Comparison of ENCODE assay signal across 1 cellular context in the genomic region with DNA sequence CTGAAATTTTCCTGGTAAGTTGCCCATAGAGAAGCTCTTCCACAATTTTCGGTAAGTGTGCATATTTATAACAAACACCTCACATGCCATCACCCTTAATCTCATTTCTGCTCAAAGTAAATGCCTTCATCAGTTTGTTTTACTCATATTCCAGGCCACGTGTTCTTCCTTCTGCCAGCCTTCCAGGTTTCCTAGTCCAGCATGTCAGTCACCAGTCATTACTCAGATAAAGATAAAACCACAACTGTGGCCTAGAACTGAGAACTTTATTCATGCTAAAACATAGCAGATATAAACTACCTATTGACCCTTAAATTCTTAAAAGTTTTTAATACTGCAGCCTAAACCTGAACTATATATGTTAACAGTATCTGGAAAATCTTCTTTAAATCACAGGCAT.
TF ChIP-seq lines count a peak whose summit lies in the region.

No MANE protein-coding gene starts in this region.

TF ChIP-seq in K562, 482 proteins besides CTCF, POLR2A, EP300 and RAD21 (continued from another document):
- TF ChIP-seq, protein P1, sequence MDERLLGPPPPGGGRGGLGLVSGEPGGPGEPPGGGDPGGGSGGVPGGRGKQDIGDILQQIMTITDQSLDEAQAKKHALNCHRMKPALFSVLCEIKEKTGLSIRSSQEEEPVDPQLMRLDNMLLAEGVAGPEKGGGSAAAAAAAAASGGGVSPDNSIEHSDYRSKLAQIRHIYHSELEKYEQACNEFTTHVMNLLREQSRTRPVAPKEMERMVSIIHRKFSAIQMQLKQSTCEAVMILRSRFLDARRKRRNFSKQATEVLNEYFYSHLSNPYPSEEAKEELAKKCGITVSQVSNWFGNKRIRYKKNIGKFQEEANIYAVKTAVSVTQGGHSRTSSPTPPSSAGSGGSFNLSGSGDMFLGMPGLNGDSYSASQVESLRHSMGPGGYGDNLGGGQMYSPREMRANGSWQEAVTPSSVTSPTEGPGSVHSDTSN (CRISPR knock-in tag; IDR thresholded peaks at IDR 0.05; ENCODE audit: low read depth) = no peak
- TF ChIP-seq, protein P1 (tag; conservative IDR thresholded peaks at IDR 0.05; ENCODE audit: low read depth) = peak; percentile 50; the same call in 1 of the 2 replicates
- TF ChIP-seq, protein P2, sequence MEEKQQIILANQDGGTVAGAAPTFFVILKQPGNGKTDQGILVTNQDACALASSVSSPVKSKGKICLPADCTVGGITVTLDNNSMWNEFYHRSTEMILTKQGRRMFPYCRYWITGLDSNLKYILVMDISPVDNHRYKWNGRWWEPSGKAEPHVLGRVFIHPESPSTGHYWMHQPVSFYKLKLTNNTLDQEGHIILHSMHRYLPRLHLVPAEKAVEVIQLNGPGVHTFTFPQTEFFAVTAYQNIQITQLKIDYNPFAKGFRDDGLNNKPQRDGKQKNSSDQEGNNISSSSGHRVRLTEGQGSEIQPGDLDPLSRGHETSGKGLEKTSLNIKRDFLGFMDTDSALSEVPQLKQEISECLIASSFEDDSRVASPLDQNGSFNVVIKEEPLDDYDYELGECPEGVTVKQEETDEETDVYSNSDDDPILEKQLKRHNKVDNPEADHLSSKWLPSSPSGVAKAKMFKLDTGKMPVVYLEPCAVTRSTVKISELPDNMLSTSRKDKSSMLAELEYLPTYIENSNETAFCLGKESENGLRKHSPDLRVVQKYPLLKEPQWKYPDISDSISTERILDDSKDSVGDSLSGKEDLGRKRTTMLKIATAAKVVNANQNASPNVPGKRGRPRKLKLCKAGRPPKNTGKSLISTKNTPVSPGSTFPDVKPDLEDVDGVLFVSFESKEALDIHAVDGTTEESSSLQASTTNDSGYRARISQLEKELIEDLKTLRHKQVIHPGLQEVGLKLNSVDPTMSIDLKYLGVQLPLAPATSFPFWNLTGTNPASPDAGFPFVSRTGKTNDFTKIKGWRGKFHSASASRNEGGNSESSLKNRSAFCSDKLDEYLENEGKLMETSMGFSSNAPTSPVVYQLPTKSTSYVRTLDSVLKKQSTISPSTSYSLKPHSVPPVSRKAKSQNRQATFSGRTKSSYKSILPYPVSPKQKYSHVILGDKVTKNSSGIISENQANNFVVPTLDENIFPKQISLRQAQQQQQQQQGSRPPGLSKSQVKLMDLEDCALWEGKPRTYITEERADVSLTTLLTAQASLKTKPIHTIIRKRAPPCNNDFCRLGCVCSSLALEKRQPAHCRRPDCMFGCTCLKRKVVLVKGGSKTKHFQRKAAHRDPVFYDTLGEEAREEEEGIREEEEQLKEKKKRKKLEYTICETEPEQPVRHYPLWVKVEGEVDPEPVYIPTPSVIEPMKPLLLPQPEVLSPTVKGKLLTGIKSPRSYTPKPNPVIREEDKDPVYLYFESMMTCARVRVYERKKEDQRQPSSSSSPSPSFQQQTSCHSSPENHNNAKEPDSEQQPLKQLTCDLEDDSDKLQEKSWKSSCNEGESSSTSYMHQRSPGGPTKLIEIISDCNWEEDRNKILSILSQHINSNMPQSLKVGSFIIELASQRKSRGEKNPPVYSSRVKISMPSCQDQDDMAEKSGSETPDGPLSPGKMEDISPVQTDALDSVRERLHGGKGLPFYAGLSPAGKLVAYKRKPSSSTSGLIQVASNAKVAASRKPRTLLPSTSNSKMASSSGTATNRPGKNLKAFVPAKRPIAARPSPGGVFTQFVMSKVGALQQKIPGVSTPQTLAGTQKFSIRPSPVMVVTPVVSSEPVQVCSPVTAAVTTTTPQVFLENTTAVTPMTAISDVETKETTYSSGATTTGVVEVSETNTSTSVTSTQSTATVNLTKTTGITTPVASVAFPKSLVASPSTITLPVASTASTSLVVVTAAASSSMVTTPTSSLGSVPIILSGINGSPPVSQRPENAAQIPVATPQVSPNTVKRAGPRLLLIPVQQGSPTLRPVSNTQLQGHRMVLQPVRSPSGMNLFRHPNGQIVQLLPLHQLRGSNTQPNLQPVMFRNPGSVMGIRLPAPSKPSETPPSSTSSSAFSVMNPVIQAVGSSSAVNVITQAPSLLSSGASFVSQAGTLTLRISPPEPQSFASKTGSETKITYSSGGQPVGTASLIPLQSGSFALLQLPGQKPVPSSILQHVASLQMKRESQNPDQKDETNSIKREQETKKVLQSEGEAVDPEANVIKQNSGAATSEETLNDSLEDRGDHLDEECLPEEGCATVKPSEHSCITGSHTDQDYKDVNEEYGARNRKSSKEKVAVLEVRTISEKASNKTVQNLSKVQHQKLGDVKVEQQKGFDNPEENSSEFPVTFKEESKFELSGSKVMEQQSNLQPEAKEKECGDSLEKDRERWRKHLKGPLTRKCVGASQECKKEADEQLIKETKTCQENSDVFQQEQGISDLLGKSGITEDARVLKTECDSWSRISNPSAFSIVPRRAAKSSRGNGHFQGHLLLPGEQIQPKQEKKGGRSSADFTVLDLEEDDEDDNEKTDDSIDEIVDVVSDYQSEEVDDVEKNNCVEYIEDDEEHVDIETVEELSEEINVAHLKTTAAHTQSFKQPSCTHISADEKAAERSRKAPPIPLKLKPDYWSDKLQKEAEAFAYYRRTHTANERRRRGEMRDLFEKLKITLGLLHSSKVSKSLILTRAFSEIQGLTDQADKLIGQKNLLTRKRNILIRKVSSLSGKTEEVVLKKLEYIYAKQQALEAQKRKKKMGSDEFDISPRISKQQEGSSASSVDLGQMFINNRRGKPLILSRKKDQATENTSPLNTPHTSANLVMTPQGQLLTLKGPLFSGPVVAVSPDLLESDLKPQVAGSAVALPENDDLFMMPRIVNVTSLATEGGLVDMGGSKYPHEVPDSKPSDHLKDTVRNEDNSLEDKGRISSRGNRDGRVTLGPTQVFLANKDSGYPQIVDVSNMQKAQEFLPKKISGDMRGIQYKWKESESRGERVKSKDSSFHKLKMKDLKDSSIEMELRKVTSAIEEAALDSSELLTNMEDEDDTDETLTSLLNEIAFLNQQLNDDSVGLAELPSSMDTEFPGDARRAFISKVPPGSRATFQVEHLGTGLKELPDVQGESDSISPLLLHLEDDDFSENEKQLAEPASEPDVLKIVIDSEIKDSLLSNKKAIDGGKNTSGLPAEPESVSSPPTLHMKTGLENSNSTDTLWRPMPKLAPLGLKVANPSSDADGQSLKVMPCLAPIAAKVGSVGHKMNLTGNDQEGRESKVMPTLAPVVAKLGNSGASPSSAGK (IDR thresholded peaks at IDR 0.05) = no peak
- TF ChIP-seq ESRRA (IDR thresholded peaks at IDR 0.05; ENCODE audit: borderline replicate concordance, low read depth) (peak; percentile 12; the same call in 1 of the 2 replicates), PHF8 (IDR thresholded peaks at IDR 0.05; ENCODE audit: borderline replicate concordance, low read length) (no peak), ZNF707 (CRISPR knock-in tag; conservative IDR thresholded peaks at IDR 0.05) (no peak), MYC (IDR thresholded peaks at IDR 0.05; ENCODE audit: low read depth, low read length) (peak; percentile 73), MYC (CRISPR knock-in tag; IDR thresholded peaks at IDR 0.05; ENCODE audit: borderline replicate concordance, low read depth) (no peak), FOSL1 (tag; conservative IDR thresholded peaks at IDR 0.05) (peak; percentile 60), CREM (IDR thresholded peaks at IDR 0.05; ENCODE audit: low read depth) (no peak), TAF15 (IDR thresholded peaks at IDR 0.05; ENCODE audit: low read depth, low read length) (no peak), SMARCA4 (IDR thresholded peaks at IDR 0.05) (peak; percentile 32; the same call in 1 of the 2 replicates), ARID1B (IDR thresholded peaks at IDR 0.05) (peak; percentile 14; the same call in 1 of the 2 replicates)
- TF ChIP-seq, protein P3, sequence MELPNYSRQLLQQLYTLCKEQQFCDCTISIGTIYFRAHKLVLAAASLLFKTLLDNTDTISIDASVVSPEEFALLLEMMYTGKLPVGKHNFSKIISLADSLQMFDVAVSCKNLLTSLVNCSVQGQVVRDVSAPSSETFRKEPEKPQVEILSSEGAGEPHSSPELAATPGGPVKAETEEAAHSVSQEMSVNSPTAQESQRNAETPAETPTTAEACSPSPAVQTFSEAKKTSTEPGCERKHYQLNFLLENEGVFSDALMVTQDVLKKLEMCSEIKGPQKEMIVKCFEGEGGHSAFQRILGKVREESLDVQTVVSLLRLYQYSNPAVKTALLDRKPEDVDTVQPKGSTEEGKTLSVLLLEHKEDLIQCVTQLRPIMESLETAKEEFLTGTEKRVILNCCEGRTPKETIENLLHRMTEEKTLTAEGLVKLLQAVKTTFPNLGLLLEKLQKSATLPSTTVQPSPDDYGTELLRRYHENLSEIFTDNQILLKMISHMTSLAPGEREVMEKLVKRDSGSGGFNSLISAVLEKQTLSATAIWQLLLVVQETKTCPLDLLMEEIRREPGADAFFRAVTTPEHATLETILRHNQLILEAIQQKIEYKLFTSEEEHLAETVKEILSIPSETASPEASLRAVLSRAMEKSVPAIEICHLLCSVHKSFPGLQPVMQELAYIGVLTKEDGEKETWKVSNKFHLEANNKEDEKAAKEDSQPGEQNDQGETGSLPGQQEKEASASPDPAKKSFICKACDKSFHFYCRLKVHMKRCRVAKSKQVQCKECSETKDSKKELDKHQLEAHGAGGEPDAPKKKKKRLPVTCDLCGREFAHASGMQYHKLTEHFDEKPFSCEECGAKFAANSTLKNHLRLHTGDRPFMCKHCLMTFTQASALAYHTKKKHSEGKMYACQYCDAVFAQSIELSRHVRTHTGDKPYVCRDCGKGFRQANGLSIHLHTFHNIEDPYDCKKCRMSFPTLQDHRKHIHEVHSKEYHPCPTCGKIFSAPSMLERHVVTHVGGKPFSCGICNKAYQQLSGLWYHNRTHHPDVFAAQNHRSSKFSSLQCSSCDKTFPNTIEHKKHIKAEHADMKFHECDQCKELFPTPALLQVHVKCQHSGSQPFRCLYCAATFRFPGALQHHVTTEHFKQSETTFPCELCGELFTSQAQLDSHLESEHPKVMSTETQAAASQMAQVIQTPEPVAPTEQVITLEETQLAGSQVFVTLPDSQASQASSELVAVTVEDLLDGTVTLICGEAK (IDR thresholded peaks at IDR 0.05) = peak; percentile 79
- TF ChIP-seq, protein P3 (CRISPR knock-in tag; IDR thresholded peaks at IDR 0.05) = no peak
TF ChIP-seq in K562: peak in this region for 12.
